Comparison of ENCODE assay signal across 9 cellular contexts in genomic region chr2:112869258-112869842, GRCh38. TPM values are rescaled to one million over a fixed set of nuclear protein-coding genes. Genes with fewer than 3 reads are reported as not detected.
A peak's percentile ranks its signal among the peaks of the same experiment; 100 is the strongest.
DNase-seq lines count a peak whose midpoint lies in the region; ATAC-seq, FAIRE-seq and TF ChIP-seq lines count a peak whose summit lies in the region.
"Had no signal": no experiment of that assay in that cellular context is flagged by ENCODE, and none has a peak within 500 bp of the region (broad histone marks: within the 10 kb centered on the region; RNA-seq: fewer than 3 reads in every experiment).

No MANE protein-coding gene starts in this region.

- H3K4me1 ChIP-seq in pancreas, result no peaks in the 10 kb centered on the region
- peaks cover 0 to 7% (median 0%) of the 10 kb centered on the region in 6 donors for H3K4me1 ChIP-seq in spleen

- H3K27me3 Mint-ChIP-seq in activated CD8-positive, alpha-beta T cell treated with anti-CD3 and anti-CD28 coated beads for 36 hours, result peaks cover 26% of the 10 kb centered on the region
- peaks cover 52% of the 10 kb centered on the region for H3K27me3 Mint-ChIP-seq in activated CD8-positive, alpha-beta T cell treated with anti-CD3 and anti-CD28 coated beads, Interleukin-2, amount 10 ng/mL, durations not matched to agents 7 days and 5 days (ENCODE audit: low read depth)
- peaks cover 3% of the 10 kb centered on the region for H3K27me3 Mint-ChIP-seq in dendritic cell treated with granulocyte-macrophage colony-stimulating factor and Interleukin-4, amounts not matched to agents 40 ng/mL and 50 ng/mL, for 4 days

- H3K4me3 ChIP-seq in pancreas (no peak overlapping the region), spleen (no peak overlapping the region)

- H3K27me3 ChIP-seq in pancreas (no peaks in the 10 kb centered on the region), spleen (replicated peaks in 1 of 7) (no peaks in the 10 kb centered on the region)

- H3K9me3 Mint-ChIP-seq in activated CD8-positive, alpha-beta T cell treated with anti-CD3 and anti-CD28 coated beads for 36 hours, result no peaks in the 10 kb centered on the region
- peaks cover 10% of the 10 kb centered on the region for H3K9me3 Mint-ChIP-seq in activated CD8-positive, alpha-beta T cell treated with anti-CD3 and anti-CD28 coated beads, Interleukin-2, amount 10 ng/mL, durations not matched to agents 7 days and 5 days (ENCODE audit: insufficient read depth)
- H3K9me3 Mint-ChIP-seq in dendritic cell treated with granulocyte-macrophage colony-stimulating factor and Interleukin-4, amounts not matched to agents 40 ng/mL and 50 ng/mL, for 4 days, result no peaks in the 10 kb centered on the region
- H3K9me3 Mint-ChIP-seq: CD4-positive, alpha-beta T cell had no signal

- no peak overlapping the region for H3K27ac Mint-ChIP-seq in activated CD8-positive, alpha-beta T cell treated with anti-CD3 and anti-CD28 coated beads for 36 hours
- H3K27ac Mint-ChIP-seq in activated CD8-positive, alpha-beta T cell treated with anti-CD3 and anti-CD28 coated beads, Interleukin-2, amount 10 ng/mL, durations not matched to agents 7 days and 5 days, result no peak overlapping the region
- peak overlapping the region; percentile 77 for H3K27ac Mint-ChIP-seq in dendritic cell treated with granulocyte-macrophage colony-stimulating factor and Interleukin-4, amounts not matched to agents 40 ng/mL and 50 ng/mL, for 4 days
- H3K27ac Mint-ChIP-seq: CD4-positive, alpha-beta T cell had no signal

- no peaks in the 10 kb centered on the region for H3K9me3 ChIP-seq in pancreas
- peaks cover 0 to 5% (median 0%) of the 10 kb centered on the region in 8 donors for H3K9me3 ChIP-seq in spleen

- CTCF ChIA-PET in activated CD8-positive, alpha-beta T cell treated with anti-CD3 and anti-CD28 coated beads for 36 hours (lab: Charles Lee), result interaction anchor here (1.4 to 2.8 kb wide), 2 partner anchors 16 to 73 kb away, joined by 3 to 11 read pairs; no protein-coding TSS in a partner anchor
- CTCF ChIA-PET in activated CD8-positive, alpha-beta T cell treated with anti-CD3 and anti-CD28 coated beads, Interleukin-2, amount 10 ng/mL, durations not matched to agents 7 days and 5 days (lab: Charles Lee), result no interaction called here

- H3K4me1 Mint-ChIP-seq in activated CD8-positive, alpha-beta T cell treated with anti-CD3 and anti-CD28 coated beads for 36 hours (ENCODE audit: low read depth), result no peaks in the 10 kb centered on the region
- H3K4me1 Mint-ChIP-seq in activated CD8-positive, alpha-beta T cell treated with anti-CD3 and anti-CD28 coated beads, Interleukin-2, amount 10 ng/mL, durations not matched to agents 7 days and 5 days (ENCODE audit: low read depth), result peaks cover 2% of the 10 kb centered on the region
- H3K4me1 Mint-ChIP-seq in dendritic cell treated with granulocyte-macrophage colony-stimulating factor and Interleukin-4, amounts not matched to agents 40 ng/mL and 50 ng/mL, for 4 days (ENCODE audit: low read depth), result peaks cover 57% of the 10 kb centered on the region

- H3K27ac ChIP-seq in pancreas (no peak overlapping the region), spleen (no peak overlapping the region)

- POLR2A ChIA-PET in activated CD8-positive, alpha-beta T cell treated with anti-CD3 and anti-CD28 coated beads for 36 hours (lab: Charles Lee), result no interaction called here
- POLR2A ChIA-PET in activated CD8-positive, alpha-beta T cell treated with anti-CD3 and anti-CD28 coated beads, Interleukin-2, amount 10 ng/mL, durations not matched to agents 7 days and 5 days (lab: Charles Lee), result no interaction called here

- WGBS in pancreas, 2 donors, result 46% methylated on average over 7 of the region's 7 CpGs
- WGBS in spleen, 5 donors, result 30 to 39% (median 34%) methylated on average over 6 to 7 of the region's 7 CpGs

- no peaks in the 10 kb centered on the region for H3K36me3 Mint-ChIP-seq in activated CD8-positive, alpha-beta T cell treated with anti-CD3 and anti-CD28 coated beads for 36 hours (ENCODE audit: low read depth)
- H3K36me3 Mint-ChIP-seq in activated CD8-positive, alpha-beta T cell treated with anti-CD3 and anti-CD28 coated beads, Interleukin-2, amount 10 ng/mL, durations not matched to agents 7 days and 5 days (ENCODE audit: low read depth), result peaks cover 3% of the 10 kb centered on the region
- no peaks in the 10 kb centered on the region for H3K36me3 Mint-ChIP-seq in dendritic cell treated with granulocyte-macrophage colony-stimulating factor and Interleukin-4, amounts not matched to agents 40 ng/mL and 50 ng/mL, for 4 days (ENCODE audit: low read depth)

- intact Hi-C loops in activated CD8-positive, alpha-beta T cell treated with anti-CD3 and anti-CD28 coated beads for 36 hours (cut with micrococcal nuclease), result no loop called here
- intact Hi-C loops in dendritic cell treated with granulocyte-macrophage colony-stimulating factor and Interleukin-4, amounts not matched to agents 40 ng/mL and 50 ng/mL, for 4 days (cut with micrococcal nuclease), result no loop called here
- intact Hi-C loops in pancreas (cut with DNase I), result no loop called here
- intact Hi-C loops in spleen (cut with DNase I; ENCODE audit: low total_unique reads), result no loop called here

- TF ChIP-seq POLR2A in spleen (IDR thresholded peaks at IDR 0.05), result no peak

- H3K36me3 ChIP-seq in pancreas, result no peaks in the 10 kb centered on the region
- no peaks in the 10 kb centered on the region for H3K36me3 ChIP-seq in spleen

- no peak for FAIRE-seq in pancreas (lab: Jason Lieb, UNC)

- in situ Hi-C loops in G401 (cut with HindIII; ENCODE audit: low sequenced_read_pairs), result no loop called here

- TF ChIP-seq CTCF in activated CD8-positive, alpha-beta T cell treated with anti-CD3 and anti-CD28 coated beads for 36 hours (IDR thresholded peaks at IDR 0.05), result no peak
- TF ChIP-seq CTCF in pancreas (IDR thresholded peaks at IDR 0.05) (no peak), spleen (IDR thresholded peaks at IDR 0.05 in 8 of 11, conservative IDR thresholded peaks at IDR 0.05 in 3 of 11) (no peak)

- peak; percentile 79 for DNase-seq in activated CD8-positive, alpha-beta T cell treated with anti-CD3 and anti-CD28 coated beads for 36 hours
- no peak for DNase-seq in activated CD8-positive, alpha-beta T cell treated with anti-CD3 and anti-CD28 coated beads, Interleukin-2, amount 10 ng/mL, durations not matched to agents 7 days and 5 days
- DNase-seq in NCI-H748 treated with DMSO at 0.1 percent for 48 hours (lab: John Stamatoyannopoulos, UW) (peak; percentile 98), pancreas (peak in 4 of 6 donors; percentile 32 to 70 (median 56)), G401 (ENCODE audit: low spot score) (no peak), spleen (no peak)

- ATAC-seq in activated CD8-positive, alpha-beta T cell treated with anti-CD3 and anti-CD28 coated beads for 36 hours, result peak; percentile 71
- no peak for ATAC-seq in activated CD8-positive, alpha-beta T cell treated with anti-CD3 and anti-CD28 coated beads, Interleukin-2, amount 10 ng/mL, durations not matched to agents 7 days and 5 days
- ATAC-seq in pancreas, result peak; percentile 43 to 79 (median 74)
- ATAC-seq in GM19395 (IDR thresholded peaks at IDR 0.05; ENCODE audit: unreplicated experiment), result no peak

- H3K4me3 Mint-ChIP-seq in activated CD8-positive, alpha-beta T cell treated with anti-CD3 and anti-CD28 coated beads for 36 hours, result no peak overlapping the region
- H3K4me3 Mint-ChIP-seq in activated CD8-positive, alpha-beta T cell treated with anti-CD3 and anti-CD28 coated beads, Interleukin-2, amount 10 ng/mL, durations not matched to agents 7 days and 5 days, result no peak overlapping the region
- H3K4me3 Mint-ChIP-seq in dendritic cell treated with granulocyte-macrophage colony-stimulating factor and Interleukin-4, amounts not matched to agents 40 ng/mL and 50 ng/mL, for 4 days, result peak overlapping the region; percentile 17
- H3K4me3 Mint-ChIP-seq: CD4-positive, alpha-beta T cell had no signal

RNA-seq across cellular contexts. Expression of gene IL1B, which starts 32.8 kb away (rescaled TPM):
- total RNA-seq in activated CD8-positive, alpha-beta T cell treated with anti-CD3 and anti-CD28 coated beads for 36 hours, result not detected
- not detected for total RNA-seq in activated CD8-positive, alpha-beta T cell treated with anti-CD3 and anti-CD28 coated beads, Interleukin-2, amount 10 ng/mL, durations not matched to agents 7 days and 5 days
- total RNA-seq in pancreas, result 1 to 10 TPM in 3 of 6 donors, under 1 TPM in 3; 0.32 to 3.9 (median 1.1) TPM
- polyA plus RNA-seq in pancreas, result 1 to 10 TPM in 1 of 2 donors, under 1 TPM in 1; 0.80 to 1.3 TPM
- total RNA-seq in G401 (2014; rRNA removed; shearing (Covaris generic)), result not detected in 2 replicates
- 10 to 100 TPM in 6 of 7 donors, 1 to 10 TPM in 1; 6.9 to 81.9 (median 16.1) TPM for total RNA-seq in spleen
- 1 to 10 TPM; 3.4 to 5.4 (median 5.1) TPM for polyA plus RNA-seq in spleen

RNA-seq across cellular contexts. Expression of gene IL37, which starts 41.6 kb away (rescaled TPM):
- not detected for total RNA-seq in activated CD8-positive, alpha-beta T cell treated with anti-CD3 and anti-CD28 coated beads for 36 hours
- total RNA-seq in activated CD8-positive, alpha-beta T cell treated with anti-CD3 and anti-CD28 coated beads, Interleukin-2, amount 10 ng/mL, durations not matched to agents 7 days and 5 days, result not detected
- total RNA-seq in pancreas (not detected), spleen (not detected)
- polyA plus RNA-seq in pancreas (not detected), spleen (not detected)
- total RNA-seq in G401 (2014; rRNA removed; shearing (Covaris generic)), result not detected in 2 replicates
- total RNA-seq: CD4-positive, alpha-beta T cell had no signal

Comparison
In these comparisons a context has a peak if more than half of its experiments do, and no peak if none do; other contexts are left out.
1. ATAC-seq: peak in activated CD8-positive, alpha-beta T cell treated with anti-CD3 and anti-CD28 coated beads for 36 hours (single experiment) and pancreas (4 of 4); none in activated CD8-positive, alpha-beta T cell treated with anti-CD3 and anti-CD28 coated beads, Interleukin-2, amount 10 ng/mL, durations not matched to agents 7 days and 5 days (single experiment) and GM19395 (single experiment).
2. DNase-seq: peak in activated CD8-positive, alpha-beta T cell treated with anti-CD3 and anti-CD28 coated beads for 36 hours (single experiment), NCI-H748 treated with DMSO at 0.1 percent for 48 hours (single experiment) and pancreas (4 of 6); none in activated CD8-positive, alpha-beta T cell treated with anti-CD3 and anti-CD28 coated beads, Interleukin-2, amount 10 ng/mL, durations not matched to agents 7 days and 5 days (single experiment), G401 (single experiment) and spleen (single experiment).